Comparison of ENCODE assay signal across 1 cellular context in genomic region chrX:2610246-2611170, GRCh38.
TF ChIP-seq lines count a peak whose summit lies in the region.

No MANE protein-coding gene starts in this region.

TF ChIP-seq in HEK293, 187 proteins besides CTCF, POLR2A, EP300 and RAD21 (continued from another document):
- TF ChIP-seq ZNF202 (tag by site-specific recombination; IDR thresholded peaks at IDR 0.05; ENCODE audit: borderline replicate concordance): no peak
- no peak for TF ChIP-seq ZNF626 (tag by site-specific recombination; IDR thresholded peaks at IDR 0.05)
- no peak for TF ChIP-seq SCRT2 (tag by site-specific recombination; IDR thresholded peaks at IDR 0.05)
- no peak for TF ChIP-seq REPIN1 (tag by site-specific recombination; IDR thresholded peaks at IDR 0.05; ENCODE audit: low read depth)
- TF ChIP-seq ZNF701 (tag by site-specific recombination; IDR thresholded peaks at IDR 0.05): no peak
- TF ChIP-seq ZNF558 (tag by site-specific recombination; IDR thresholded peaks at IDR 0.05): no peak
- TF ChIP-seq ZNF280D (tag by site-specific recombination; IDR thresholded peaks at IDR 0.05): no peak
- no peak for TF ChIP-seq ZNF239 (tag by site-specific recombination; IDR thresholded peaks at IDR 0.05)
- TF ChIP-seq AEBP2 (tag by site-specific recombination; IDR thresholded peaks at IDR 0.05; ENCODE audit: borderline replicate concordance): no peak
- no peak for TF ChIP-seq ZNF335 (tag by site-specific recombination; conservative IDR thresholded peaks at IDR 0.05)
- no peak for TF ChIP-seq ZNF76 (tag by site-specific recombination; IDR thresholded peaks at IDR 0.05; ENCODE audit: borderline replicate concordance, low read depth)
- TF ChIP-seq SP2 (tag by site-specific recombination; IDR thresholded peaks at IDR 0.05): no peak
- no peak for TF ChIP-seq SP7 (tag by site-specific recombination; IDR thresholded peaks at IDR 0.05)
- no peak for TF ChIP-seq ZNF394 (tag by site-specific recombination; IDR thresholded peaks at IDR 0.05; ENCODE audit: borderline replicate concordance)
- 0 out of 2 replicates have a peak, but pooled peaks have one; percentile 9 for TF ChIP-seq ZNF843 (tag by site-specific recombination; IDR thresholded peaks at IDR 0.05)
- no peak for TF ChIP-seq HOXD13 (CRISPR knock-in tag; IDR thresholded peaks at IDR 0.05; ENCODE audit: borderline replicate concordance)
- no peak for TF ChIP-seq ZBTB17 (tag by site-specific recombination; IDR thresholded peaks at IDR 0.05)
- no peak for TF ChIP-seq ZNF639 (tag by site-specific recombination; IDR thresholded peaks at IDR 0.05)
- no peak for TF ChIP-seq ZNF2 (tag by site-specific recombination; IDR thresholded peaks at IDR 0.05)
- no peak for TF ChIP-seq ZNF214 (tag by site-specific recombination; IDR thresholded peaks at IDR 0.05; ENCODE audit: borderline replicate concordance)
- TF ChIP-seq EGR2 (tag by site-specific recombination; IDR thresholded peaks at IDR 0.05; ENCODE audit: low read depth): no peak
- TF ChIP-seq ZNF530 (tag by site-specific recombination; IDR thresholded peaks at IDR 0.05; ENCODE audit: low read depth): no peak
- TF ChIP-seq ZNF792 (tag by site-specific recombination; IDR thresholded peaks at IDR 0.05): no peak
- peak; percentile 89 for TF ChIP-seq ZNF398 (tag by site-specific recombination; IDR thresholded peaks at IDR 0.05)
- no peak for TF ChIP-seq GLIS2 (tag by site-specific recombination; IDR thresholded peaks at IDR 0.05)
- 0 out of 2 replicates have a peak, but pooled peaks have one; percentile 34 for TF ChIP-seq ZNF645 (tag by site-specific recombination; IDR thresholded peaks at IDR 0.05)
